18 cellular contexts compared by ENCODE assay signal in genomic region chr7:18020138-18020715, GRCh38. TPM values are rescaled to one million over a fixed set of nuclear protein-coding genes. Genes with fewer than 3 reads are reported as not detected.
DNase-seq lines count a peak whose midpoint lies in the region; ATAC-seq, FAIRE-seq and TF ChIP-seq lines count a peak whose summit lies in the region.
"Had no signal": no experiment of that assay in that cellular context is flagged by ENCODE, and none has a peak within 500 bp of the region (broad histone marks: within the 10 kb centered on the region; RNA-seq: fewer than 3 reads in every experiment).

No MANE protein-coding gene starts in this region.

- H3K9me3 Mint-ChIP-seq in activated naive CD4-positive, alpha-beta T cell treated with anti-CD3 and anti-CD28 coated beads, Interleukin-2, amount 50 U/mL, for 72 hours = no peaks in the 10 kb centered on the region
- no peaks in the 10 kb centered on the region for H3K9me3 Mint-ChIP-seq in activated CD8-positive, alpha-beta T cell treated with anti-CD3 and anti-CD28 coated beads for 36 hours
- H3K9me3 Mint-ChIP-seq: activated naive CD8-positive, alpha-beta T cell treated with anti-CD3 and anti-CD28 coated beads, Interleukin-2, amount 50 U/mL, for 24 hours; CD8-positive, alpha-beta memory T cell; natural killer cell had no signal

- no peaks in the 10 kb centered on the region for H3K36me3 Mint-ChIP-seq in activated naive CD4-positive, alpha-beta T cell treated with anti-CD3 and anti-CD28 coated beads, Interleukin-2, amount 50 U/mL, for 72 hours
- H3K36me3 Mint-ChIP-seq in activated CD8-positive, alpha-beta T cell treated with anti-CD3 and anti-CD28 coated beads for 36 hours (ENCODE audit: low read depth) = no peaks in the 10 kb centered on the region
- H3K36me3 Mint-ChIP-seq: CD8-positive, alpha-beta memory T cell; natural killer cell had no signal

- 49 to 71% (median 52%) methylated on average over 3 of the region's 3 CpGs for WGBS in small intestine, 3 donors

- peaks cover 2% of the 10 kb centered on the region for H3K9me3 ChIP-seq in adipocyte (ENCODE audit: control insufficient read depth, low read length)
- no peaks in the 10 kb centered on the region for H3K9me3 ChIP-seq in left ventricle myocardium inferior (replicated peaks)
- peaks cover 2% of the 10 kb centered on the region for H3K9me3 ChIP-seq in small intestine (ENCODE audit: control insufficient read depth, low read depth)
- H3K9me3 ChIP-seq: gastrocnemius medialis, sigmoid colon had no signal

- H3K27ac Mint-ChIP-seq in activated naive CD4-positive, alpha-beta T cell treated with anti-CD3 and anti-CD28 coated beads, Interleukin-2, amount 50 U/mL, for 72 hours = no peak overlapping the region
- H3K27ac Mint-ChIP-seq in activated CD8-positive, alpha-beta T cell treated with anti-CD3 and anti-CD28 coated beads for 36 hours = no peak overlapping the region
- H3K27ac Mint-ChIP-seq: activated naive CD8-positive, alpha-beta T cell treated with anti-CD3 and anti-CD28 coated beads, Interleukin-2, amount 50 U/mL, for 24 hours; CD8-positive, alpha-beta memory T cell; natural killer cell had no signal

- FAIRE-seq in small intestine (lab: Jason Lieb, UNC) = no peak

- intact Hi-C loops in left ventricle myocardium inferior (cut with micrococcal nuclease) = no loop called here
- intact Hi-C loops in activated CD8-positive, alpha-beta T cell treated with anti-CD3 and anti-CD28 coated beads for 36 hours (cut with micrococcal nuclease) = no loop called here

- H3K4me1 ChIP-seq in adipocyte (ENCODE audit: control insufficient read depth, insufficient read depth, low read length) (peaks cover 17% of the 10 kb centered on the region), left ventricle myocardium inferior (peaks cover 8% of the 10 kb centered on the region), small intestine (ENCODE audit: control insufficient read depth in 2 of 2, insufficient read depth in 1 of 2, low read depth in 1 of 2, low read length in 1 of 2) (peaks cover 0 to 2% of the 10 kb centered on the region in 2 donors)
- H3K4me1 ChIP-seq: sigmoid colon had no signal

- no peaks in the 10 kb centered on the region for H3K4me1 Mint-ChIP-seq in activated CD8-positive, alpha-beta T cell treated with anti-CD3 and anti-CD28 coated beads for 36 hours (ENCODE audit: low read depth)
- H3K4me1 Mint-ChIP-seq: activated naive CD8-positive, alpha-beta T cell treated with anti-CD3 and anti-CD28 coated beads, Interleukin-2, amount 50 U/mL, for 24 hours; CD8-positive, alpha-beta memory T cell; natural killer cell had no signal

- no peaks in the 10 kb centered on the region for H3K27me3 ChIP-seq in adipocyte (replicated peaks; ENCODE audit: control insufficient read depth, insufficient read depth, low read length)
- no peaks in the 10 kb centered on the region for H3K27me3 ChIP-seq in left ventricle myocardium inferior (ENCODE audit: low read depth)
- H3K27me3 ChIP-seq in small intestine (ENCODE audit: control insufficient read depth in 2 of 2, insufficient read depth in 2 of 2, low read length in 2 of 2) = no peaks in the 10 kb centered on the region
- H3K27me3 ChIP-seq: gastrocnemius medialis, sigmoid colon had no signal

- CTCF ChIA-PET in activated CD8-positive, alpha-beta T cell treated with anti-CD3 and anti-CD28 coated beads for 36 hours (lab: Charles Lee) = no interaction called here

- H3K9ac ChIP-seq in adipocyte (ENCODE audit: low read length) = peak overlapping the region; percentile 72

- H3K36me3 ChIP-seq in adipocyte (ENCODE audit: control insufficient read depth, insufficient read depth, low read length, severe bottlenecking) = no peaks in the 10 kb centered on the region
- H3K36me3 ChIP-seq in left ventricle myocardium inferior = no peaks in the 10 kb centered on the region
- H3K36me3 ChIP-seq in small intestine (ENCODE audit: control insufficient read depth in 2 of 2, insufficient read depth in 2 of 2, low read length in 2 of 2) = no peaks in the 10 kb centered on the region
- H3K36me3 ChIP-seq: gastrocnemius medialis, sigmoid colon, WERI-Rb-1 had no signal

- no peak for TF ChIP-seq CTCF in left ventricle myocardium inferior (IDR thresholded peaks at IDR 0.05; ENCODE audit: borderline replicate concordance)
- no peak for TF ChIP-seq CTCF in coronary artery (IDR thresholded peaks at IDR 0.05)
- TF ChIP-seq CTCF in activated CD8-positive, alpha-beta T cell treated with anti-CD3 and anti-CD28 coated beads for 36 hours (IDR thresholded peaks at IDR 0.05) = no peak

- DNase-seq in H4 (ENCODE audit: low spot score) (peak; percentile 57), adipocyte (ENCODE audit: low read depth) (no peak), left ventricle myocardium inferior (no peak), small intestine (peak; percentile 6), coronary artery (ENCODE audit: low spot score) (no peak)
- no peak for DNase-seq in activated naive CD4-positive, alpha-beta T cell treated with anti-CD3 and anti-CD28 coated beads, Interleukin-2, amount 50 U/mL, for 72 hours (ENCODE audit: low spot score in 2 of 2)
- no peak for DNase-seq in activated CD8-positive, alpha-beta T cell treated with anti-CD3 and anti-CD28 coated beads for 36 hours
- no peak for DNase-seq in activated naive CD4-positive, alpha-beta T cell treated with Interleukin-2 at 50 U/mL for 16 hours
- DNase-seq: activated naive CD8-positive, alpha-beta T cell treated with anti-CD3 and anti-CD28 coated beads, Interleukin-2, amount 50 U/mL, for 24 hours; CD8-positive, alpha-beta memory T cell; gastrocnemius medialis; islet precursor cell; KG1; natural killer cell; NCI-H1694; sigmoid colon; WERI-Rb-1 had no signal

- H3K4me3 ChIP-seq in adipocyte (ENCODE audit: low read length) (peak overlapping the region; percentile 40), left ventricle myocardium inferior (no peak overlapping the region), small intestine (ENCODE audit: low read depth in 1 of 2, low read length in 2 of 2) (no peak overlapping the region), coronary artery (no peak overlapping the region)
- H3K4me3 ChIP-seq: gastrocnemius medialis, sigmoid colon had no signal

- H3K4me3 Mint-ChIP-seq in activated CD8-positive, alpha-beta T cell treated with anti-CD3 and anti-CD28 coated beads for 36 hours = no peak overlapping the region
- H3K4me3 Mint-ChIP-seq: activated naive CD8-positive, alpha-beta T cell treated with anti-CD3 and anti-CD28 coated beads, Interleukin-2, amount 50 U/mL, for 24 hours; CD8-positive, alpha-beta memory T cell; natural killer cell had no signal

- no peak for ATAC-seq in activated naive CD4-positive, alpha-beta T cell treated with anti-CD3 and anti-CD28 coated beads, Interleukin-2, amount 50 U/mL, for 72 hours
- no peak for ATAC-seq in activated CD8-positive, alpha-beta T cell treated with anti-CD3 and anti-CD28 coated beads for 36 hours
- ATAC-seq: activated naive CD8-positive, alpha-beta T cell treated with anti-CD3 and anti-CD28 coated beads, Interleukin-2, amount 50 U/mL, for 24 hours; gastrocnemius medialis; natural killer cell had no signal

- H3K27me3 Mint-ChIP-seq in activated CD8-positive, alpha-beta T cell treated with anti-CD3 and anti-CD28 coated beads for 36 hours = peaks cover 4% of the 10 kb centered on the region

- H3K27ac ChIP-seq in left ventricle myocardium inferior (replicated peaks) (peak overlapping the region; percentile 66), small intestine (ENCODE audit: low read depth in 1 of 2, low read length in 1 of 2) (no peak overlapping the region), coronary artery (peak overlapping the region in 1 of 2 donors; percentile 62)
- H3K27ac ChIP-seq: WERI-Rb-1 had no signal

- POLR2A ChIA-PET in activated CD8-positive, alpha-beta T cell treated with anti-CD3 and anti-CD28 coated beads for 36 hours (lab: Charles Lee) = no interaction called here

RNA-seq across cellular contexts. Expression of gene PRPS1L1, which starts 7.4 kb away (rescaled TPM):
- not detected in 2 replicates for total RNA-seq in H4 (2014; rRNA removed; shearing (Covaris generic))
- not detected for total RNA-seq in left ventricle myocardium inferior
- not detected for polyA plus RNA-seq in small intestine
- total RNA-seq in activated naive CD4-positive, alpha-beta T cell treated with anti-CD3 and anti-CD28 coated beads, Interleukin-2, amount 50 U/mL, for 72 hours = not detected
- not detected for total RNA-seq in activated CD8-positive, alpha-beta T cell treated with anti-CD3 and anti-CD28 coated beads for 36 hours
- total RNA-seq: CD8-positive, alpha-beta memory T cell; gastrocnemius medialis; natural killer cell; sigmoid colon; SK-MEL-5 had no signal
- polyA plus RNA-seq: CD8-positive, alpha-beta memory T cell; sigmoid colon had no signal

Comparison
In these comparisons a context has a peak if more than half of its experiments do, and no peak if none do; other contexts are left out.
1. DNase-seq: peak in H4 (single experiment) and small intestine (single experiment); none in adipocyte (single experiment), left ventricle myocardium inferior (single experiment), coronary artery (single experiment), activated naive CD4-positive, alpha-beta T cell treated with anti-CD3 and anti-CD28 coated beads, Interleukin-2, amount 50 U/mL, for 72 hours (0 of 2), activated CD8-positive, alpha-beta T cell treated with anti-CD3 and anti-CD28 coated beads for 36 hours (single experiment) and activated naive CD4-positive, alpha-beta T cell treated with Interleukin-2 at 50 U/mL for 16 hours (single experiment).